Comparison of ENCODE assay signal across 37 cellular contexts in the genomic region with DNA sequence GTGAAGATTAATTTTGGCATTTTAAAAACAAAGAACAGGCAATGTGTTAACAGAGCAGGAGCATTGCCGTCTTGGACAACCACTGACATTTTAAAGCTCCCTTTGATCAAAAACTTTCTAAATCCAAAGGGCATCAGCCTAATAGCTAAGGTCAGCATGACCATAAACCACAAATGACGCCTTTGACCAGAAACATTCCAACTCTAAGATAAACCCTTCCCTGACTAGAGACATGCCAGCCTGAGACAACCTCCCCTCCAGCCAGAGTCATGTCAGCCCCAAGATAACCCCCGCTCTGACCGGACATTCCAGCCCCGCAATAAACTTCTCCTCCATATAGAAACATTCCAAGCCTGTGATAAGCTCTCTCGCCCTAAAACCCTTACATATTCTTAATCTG.
A peak's percentile ranks its signal among the peaks of the same experiment; 100 is the strongest.
DNase-seq lines count a peak whose midpoint lies in the region; ATAC-seq and TF ChIP-seq lines count a peak whose summit lies in the region.
"Had no signal": no experiment of that assay in that cellular context is flagged by ENCODE, and none has a peak within 500 bp of the region (broad histone marks: within the 10 kb centered on the region; RNA-seq: fewer than 3 reads in every experiment).

No MANE protein-coding gene starts in this region.

- no peak overlapping the region for H3K23ac ChIP-seq in trophoblast cell (ENCODE audit: low read length)

- H2BK5ac ChIP-seq in trophoblast cell (ENCODE audit: low read depth, low read length, poor library complexity): no peak overlapping the region

- ATAC-seq in HCT116 (peak; percentile 97), natural killer cell (no peak), GM18867 (IDR thresholded peaks at IDR 0.05; ENCODE audit: unreplicated experiment) (no peak)
- ATAC-seq: gastrocnemius medialis; GM23338; lower lobe of right lung; mucosa of descending colon; natural killer cell treated with Interleukin-12 subunit alpha and Interleukin-12 subunit beta and Interleukin-15 and Interleukin-18, amount 100 ng/mL, for 72 hours; stimulated activated naive CD8-positive, alpha-beta T cell treated with anti-CD3 and anti-CD28 coated beads, Interleukin-15, amount 100 ng/mL, for 72 hours had no signal

- H3K79me2 ChIP-seq in HCT116 (ENCODE audit: insufficient read depth, low read length) (no peaks in the 10 kb centered on the region), trophoblast cell (ENCODE audit: control insufficient read depth, insufficient read depth, low read length, poor library complexity) (no peaks in the 10 kb centered on the region)

- H3K27ac Mint-ChIP-seq in natural killer cell: no peak overlapping the region
- H3K27ac Mint-ChIP-seq: activated B cell treated with CpG ODN at 0.5 μM for 24 hours; activated naive CD8-positive, alpha-beta T cell treated with anti-CD3 and anti-CD28 coated beads, Interleukin-2, amount 10 ng/mL, durations not matched to agents 7 days and 5 days; B cell; CD4-positive, alpha-beta memory T cell; GM23338; HFFc6; natural killer cell treated with Interleukin-12 subunit alpha and Interleukin-12 subunit beta and Interleukin-15 and Interleukin-18, amount 100 ng/mL, for 72 hours had no signal

- H3K18ac ChIP-seq in trophoblast cell (ENCODE audit: low read length): no peak overlapping the region

- no peak overlapping the region for H4K91ac ChIP-seq in trophoblast cell (ENCODE audit: low read depth, low read length)

- intact Hi-C loops in HCT116 (cut with micrococcal nuclease) (no loop called here), natural killer cell (cut with micrococcal nuclease) (no loop called here)

- H2AK5ac ChIP-seq in trophoblast cell (ENCODE audit: low read length): no peak overlapping the region

- no peak for TF ChIP-seq POLR2A in HCT116 (IDR thresholded peaks at IDR 0.05; ENCODE audit: borderline replicate concordance, extremely low read depth, insufficient read depth, insufficient read length)

- DNase-seq in HCT116 (ENCODE audit: low read depth, low spot score) (peak; percentile 28), SK-MEL-5 (ENCODE audit: low read depth, low spot score) (peak; percentile 70), fibroblast of the aortic adventitia (ENCODE audit: low read depth) (peak; percentile 85), trophoblast cell (no peak), MV-4-11 (lab: John Stamatoyannopoulos, UW) (no peak), natural killer cell (no peak), KBM-7 (no peak)
- DNase-seq: activated B cell treated with CpG ODN at 0.5 μM for 24 hours; activated CD4-positive, alpha-beta T cell treated with anti-CD3 and anti-CD28 coated beads, Interleukin-2, amount 50 U/mL, for 1 hour; activated gamma-delta T cell; activated naive CD8-positive, alpha-beta T cell treated with anti-CD3 and anti-CD28 coated beads, Interleukin-2, amount 10 ng/mL, durations not matched to agents 7 days and 5 days; activated T-cell treated with anti-CD3 and anti-CD28 coated beads, Interleukin-2, amount 50 U/mL, for 1 hour; CD4-positive, alpha-beta memory T cell; esophagus squamous epithelium; gastrocnemius medialis; HFFc6; hippocampal formation; Karpas-422; lower lobe of right lung; mucosa of descending colon; NCI-H146; NCI-H446; NCI-H748 treated with DMSO at 0.1 percent for 48 hours; ovary; Peyer's patch; retina; SIG-M5; spleen; stimulated activated CD4-positive, alpha-beta T cell treated with anti-CD3 and anti-CD28 coated beads, Interleukin-2, amount 100 ng/mL, for 24 hours; stimulated activated naive CD8-positive, alpha-beta T cell treated with anti-CD3 and anti-CD28 coated beads, Interleukin-15, amount 100 ng/mL, for 72 hours; uterus had no signal

- H3K36me3 ChIP-seq in HCT116 (ENCODE audit: control insufficient read depth in 1 of 2, insufficient read depth in 2 of 2, low read length in 2 of 2): no peaks in the 10 kb centered on the region
- no peaks in the 10 kb centered on the region for H3K36me3 ChIP-seq in trophoblast cell (ENCODE audit: control insufficient read depth in 1 of 2, insufficient read depth in 2 of 2, low read length in 2 of 2)
- H3K36me3 ChIP-seq: esophagus squamous epithelium, gastrocnemius medialis, lower lobe of right lung, ovary, Peyer's patch, spleen, thoracic aorta, uterus had no signal

- TF ChIP-seq CTCF in HCT116 (IDR thresholded peaks at IDR 0.05 in 2 of 3, conservative IDR thresholded peaks at IDR 0.05 in 1 of 3; ENCODE audit: borderline replicate concordance in 1 of 3, insufficient read depth in 1 of 3, low read depth in 2 of 3, low read length in 2 of 3) (no peak), fibroblast of the aortic adventitia (IDR thresholded peaks at IDR 0.05; ENCODE audit: insufficient read depth, low read length) (no peak), natural killer cell (IDR thresholded peaks at IDR 0.05) (no peak)

- H3K4me3 Mint-ChIP-seq in natural killer cell: no peak overlapping the region
- H3K4me3 Mint-ChIP-seq: activated B cell treated with CpG ODN at 0.5 μM for 24 hours; activated naive CD8-positive, alpha-beta T cell treated with anti-CD3 and anti-CD28 coated beads, Interleukin-2, amount 10 ng/mL, durations not matched to agents 7 days and 5 days; B cell; central memory CD8-positive, alpha-beta T cell; GM23338; HFFc6; natural killer cell treated with Interleukin-12 subunit alpha and Interleukin-12 subunit beta and Interleukin-15 and Interleukin-18, amount 100 ng/mL, for 72 hours; stimulated activated naive CD8-positive, alpha-beta T cell treated with anti-CD3 and anti-CD28 coated beads, Interleukin-15, amount 100 ng/mL, for 72 hours had no signal

- H2BK120ac ChIP-seq in trophoblast cell (ENCODE audit: insufficient read depth, low read length, poor library complexity): no peak overlapping the region

- H3K9ac ChIP-seq in HCT116 (ENCODE audit: low read length): no peak overlapping the region
- H3K9ac ChIP-seq in trophoblast cell (ENCODE audit: low read length): no peak overlapping the region

- H4K8ac ChIP-seq in trophoblast cell (ENCODE audit: low read depth, low read length): no peak overlapping the region

- BruUV-seq in HCT116 (replicated peaks; lab: Mats Ljungman, UMichigan): no TSS peak

- WGBS in trophoblast cell (ENCODE audit: extremely low coverage, insufficient coverage, insufficient read length): no CpG with 5 or more reads among the region's 6 CpGs

- H3K9me3 ChIP-seq in HCT116 (ENCODE audit: control insufficient read depth in 1 of 2, insufficient read depth in 1 of 2, low read depth in 1 of 2, low read length in 2 of 2): no peaks in the 10 kb centered on the region
- H3K9me3 ChIP-seq in trophoblast cell (ENCODE audit: insufficient read depth, low read depth, low read length): no peaks in the 10 kb centered on the region
- H3K9me3 ChIP-seq: esophagus squamous epithelium, gastrocnemius medialis, lower lobe of right lung, ovary, thoracic aorta, uterus had no signal

- in situ Hi-C loops in SK-MEL-5 (cut with HindIII; ENCODE audit: low pct_unique_long_range_greater_than_20kb, low sequenced_read_pairs): no loop called here
- in situ Hi-C loops in KBM-7 (cut with MboI; ENCODE audit: low pct_unique_long_range_greater_than_20kb, low sequenced_read_pairs): no loop called here

- H3K27me3 Mint-ChIP-seq in natural killer cell (ENCODE audit: low read depth in 2 of 2): no peaks in the 10 kb centered on the region
- H3K27me3 Mint-ChIP-seq: activated B cell treated with CpG ODN at 0.5 μM for 24 hours; activated naive CD8-positive, alpha-beta T cell treated with anti-CD3 and anti-CD28 coated beads, Interleukin-2, amount 10 ng/mL, durations not matched to agents 7 days and 5 days; B cell; CD4-positive, alpha-beta memory T cell; central memory CD8-positive, alpha-beta T cell; natural killer cell treated with Interleukin-12 subunit alpha and Interleukin-12 subunit beta and Interleukin-15 and Interleukin-18, amount 100 ng/mL, for 72 hours; stimulated activated naive CD8-positive, alpha-beta T cell treated with anti-CD3 and anti-CD28 coated beads, Interleukin-15, amount 100 ng/mL, for 72 hours had no signal

- RAD21 ChIA-PET in HCT116 (lab: Charles Lee; ENCODE audit: low non-redundant PET in 1 of 2, low total read pairs in 2 of 2, uncharacterized antibody in 2 of 2, unreplicated experiment in 2 of 2): no interaction called here

- H4K12ac ChIP-seq in trophoblast cell (ENCODE audit: low read depth, low read length): no peak overlapping the region

- no peaks in the 10 kb centered on the region for H3K4me1 Mint-ChIP-seq in natural killer cell
- H3K4me1 Mint-ChIP-seq: activated B cell treated with CpG ODN at 0.5 μM for 24 hours; activated naive CD8-positive, alpha-beta T cell treated with anti-CD3 and anti-CD28 coated beads, Interleukin-2, amount 10 ng/mL, durations not matched to agents 7 days and 5 days; B cell; CD4-positive, alpha-beta memory T cell; central memory CD8-positive, alpha-beta T cell; GM23338; stimulated activated naive CD8-positive, alpha-beta T cell treated with anti-CD3 and anti-CD28 coated beads, Interleukin-15, amount 100 ng/mL, for 72 hours had no signal

- no peak overlapping the region for H3K4ac ChIP-seq in trophoblast cell (ENCODE audit: low read depth, low read length)

- H3K9me3 Mint-ChIP-seq in natural killer cell: peaks cover 0 to 5% of the 10 kb centered on the region in 2 donors
- H3K9me3 Mint-ChIP-seq: activated B cell treated with CpG ODN at 0.5 μM for 24 hours; central memory CD8-positive, alpha-beta T cell; stimulated activated naive CD8-positive, alpha-beta T cell treated with anti-CD3 and anti-CD28 coated beads, Interleukin-15, amount 100 ng/mL, for 72 hours had no signal

- H3K4me2 ChIP-seq in HCT116 (ENCODE audit: low read length): peak overlapping the region; percentile 52
- no peak overlapping the region for H3K4me2 ChIP-seq in trophoblast cell (ENCODE audit: low read length)
- H3K4me2 ChIP-seq: GM23338 had no signal

- no peaks in the 10 kb centered on the region for H4K20me1 ChIP-seq in HCT116 (ENCODE audit: insufficient read depth)

- H3K9me2 ChIP-seq in HCT116 (ENCODE audit: insufficient read depth): no peaks in the 10 kb centered on the region

- 0 out of 4 replicates have a peak overlapping the region, but pooled peaks of 1 of the 2 experiments have one; percentile 14 for H3K4me3 ChIP-seq in HCT116 (replicated peaks in 1 of 2; ENCODE audit: low read depth in 1 of 2, low read length in 2 of 2)
- no peak overlapping the region for H3K4me3 ChIP-seq in fibroblast of the aortic adventitia (ENCODE audit: low read depth, low read length)
- H3K4me3 ChIP-seq in trophoblast cell (ENCODE audit: low read depth, low read length): no peak overlapping the region
- H3K4me3 ChIP-seq: esophagus squamous epithelium, gastrocnemius medialis, GM23338, lower lobe of right lung, mucosa of descending colon, ovary, Peyer's patch, spleen, thoracic aorta, uterus had no signal

- H2AFZ ChIP-seq in HCT116 (ENCODE audit: low read depth, low read length, poor library complexity, severe bottlenecking) (peak overlapping the region; percentile 56), trophoblast cell (ENCODE audit: insufficient read depth, low read length, poor library complexity) (no peak overlapping the region)
- H2AFZ ChIP-seq: GM23338 had no signal

- POLR2A ChIA-PET in HCT116 (lab: Charles Lee): no interaction called here

- no peak overlapping the region for H2BK12ac ChIP-seq in trophoblast cell (ENCODE audit: low read length)

- no peak overlapping the region for H3K14ac ChIP-seq in trophoblast cell (ENCODE audit: low read length)

- no peaks in the 10 kb centered on the region for H3K36me3 Mint-ChIP-seq in natural killer cell
- H3K36me3 Mint-ChIP-seq: activated naive CD8-positive, alpha-beta T cell treated with anti-CD3 and anti-CD28 coated beads, Interleukin-2, amount 10 ng/mL, durations not matched to agents 7 days and 5 days; CD4-positive, alpha-beta memory T cell; natural killer cell treated with Interleukin-12 subunit alpha and Interleukin-12 subunit beta and Interleukin-15 and Interleukin-18, amount 100 ng/mL, for 72 hours had no signal

- CTCF ChIA-PET in HCT116 (lab: Charles Lee): no interaction called here

- H3K4me1 ChIP-seq in HCT116 (ENCODE audit: control insufficient read depth in 1 of 2, insufficient read depth in 2 of 2, low read length in 2 of 2): peaks cover 0 to 11% of the 10 kb centered on the region in 2 experiments; a peak in 3 of 4 replicates
- no peaks in the 10 kb centered on the region for H3K4me1 ChIP-seq in trophoblast cell (ENCODE audit: control insufficient read depth in 1 of 2, insufficient read depth in 2 of 2, low read length in 2 of 2)
- H3K4me1 ChIP-seq: esophagus squamous epithelium, gastrocnemius medialis, lower lobe of right lung, Peyer's patch, spleen, uterus had no signal

- no peaks in the 10 kb centered on the region for H3K79me1 ChIP-seq in trophoblast cell (ENCODE audit: low read length)

- H3K27ac ChIP-seq in HCT116 (ENCODE audit: low read depth, low read length): no peak overlapping the region
- H3K27ac ChIP-seq in trophoblast cell (ENCODE audit: low read depth, low read length): peak overlapping the region; percentile 67
- H3K27ac ChIP-seq: esophagus squamous epithelium, gastrocnemius medialis, lower lobe of right lung, ovary, Peyer's patch, spleen, thoracic aorta, uterus had no signal

- no peak for TF ChIP-seq RAD21 in HCT116 (IDR thresholded peaks at IDR 0.05; ENCODE audit: low read depth)

- H3K27me3 ChIP-seq in HCT116 (ENCODE audit: insufficient read depth, low read length) (no peaks in the 10 kb centered on the region), trophoblast cell (ENCODE audit: insufficient read depth, low read length) (no peaks in the 10 kb centered on the region)
- H3K27me3 ChIP-seq: esophagus squamous epithelium, gastrocnemius medialis, ovary, Peyer's patch, spleen, uterus had no signal

Comparison
In these comparisons a context has a peak if more than half of its experiments do, and no peak if none do; other contexts are left out.
1. DNase-seq: peak in HCT116 (single experiment), SK-MEL-5 (single experiment) and fibroblast of the aortic adventitia (single experiment); none in trophoblast cell (0 of 2), MV-4-11 (single experiment), natural killer cell (single experiment) and KBM-7 (single experiment).